In the genomic region with DNA sequence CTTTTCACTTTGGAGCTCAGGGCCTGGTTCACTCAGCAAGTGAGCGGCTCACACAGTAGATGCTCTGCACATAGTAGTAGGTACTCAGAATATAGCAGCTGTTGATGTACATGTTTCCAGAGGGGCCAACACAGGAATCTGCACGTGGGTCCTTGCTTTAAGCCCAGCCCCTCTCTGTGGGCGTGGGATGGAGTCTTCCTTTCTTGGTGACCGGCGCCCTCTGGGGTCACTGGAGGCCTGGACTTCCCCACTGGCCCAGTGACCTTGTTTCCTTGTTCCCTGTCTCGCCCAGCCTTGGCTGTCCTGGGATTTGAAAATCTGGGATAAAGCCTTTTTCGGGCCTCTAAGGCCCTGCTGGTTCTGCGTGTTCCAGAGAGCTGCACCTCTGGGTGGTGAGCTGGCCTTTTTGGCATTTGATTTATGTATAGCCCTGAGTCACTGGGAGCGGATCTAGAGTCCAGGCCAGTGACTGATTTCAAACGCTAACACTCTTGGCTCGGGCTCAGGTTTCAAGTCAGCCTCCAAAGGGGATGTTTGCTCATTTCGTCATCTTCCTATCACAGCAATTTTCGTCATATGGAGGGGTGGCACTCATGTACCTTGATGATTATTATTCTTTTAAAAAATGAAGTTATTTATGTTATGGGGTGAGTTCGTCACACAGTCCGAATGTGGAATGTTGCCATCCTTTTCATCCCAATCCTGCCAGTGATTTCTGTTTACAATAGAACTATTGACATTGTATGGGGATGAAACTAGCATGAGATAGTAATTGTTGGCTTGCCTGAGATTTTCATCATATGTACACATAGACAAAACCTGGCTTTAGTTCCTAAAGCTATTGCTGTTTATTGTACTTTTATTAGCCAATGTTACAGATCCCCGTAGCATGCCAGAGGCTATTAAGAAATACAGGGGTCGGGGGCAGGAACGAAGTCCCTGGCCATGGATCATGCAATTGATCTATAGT, we compare ENCODE assay signal across 1 cellular context.
TF ChIP-seq lines count a peak whose summit lies in the region.

No MANE protein-coding gene starts in this region.

TF ChIP-seq in K562, 482 proteins besides CTCF, POLR2A, EP300 and RAD21 (continued from another document and continues in another):
- TF ChIP-seq, protein P1, sequence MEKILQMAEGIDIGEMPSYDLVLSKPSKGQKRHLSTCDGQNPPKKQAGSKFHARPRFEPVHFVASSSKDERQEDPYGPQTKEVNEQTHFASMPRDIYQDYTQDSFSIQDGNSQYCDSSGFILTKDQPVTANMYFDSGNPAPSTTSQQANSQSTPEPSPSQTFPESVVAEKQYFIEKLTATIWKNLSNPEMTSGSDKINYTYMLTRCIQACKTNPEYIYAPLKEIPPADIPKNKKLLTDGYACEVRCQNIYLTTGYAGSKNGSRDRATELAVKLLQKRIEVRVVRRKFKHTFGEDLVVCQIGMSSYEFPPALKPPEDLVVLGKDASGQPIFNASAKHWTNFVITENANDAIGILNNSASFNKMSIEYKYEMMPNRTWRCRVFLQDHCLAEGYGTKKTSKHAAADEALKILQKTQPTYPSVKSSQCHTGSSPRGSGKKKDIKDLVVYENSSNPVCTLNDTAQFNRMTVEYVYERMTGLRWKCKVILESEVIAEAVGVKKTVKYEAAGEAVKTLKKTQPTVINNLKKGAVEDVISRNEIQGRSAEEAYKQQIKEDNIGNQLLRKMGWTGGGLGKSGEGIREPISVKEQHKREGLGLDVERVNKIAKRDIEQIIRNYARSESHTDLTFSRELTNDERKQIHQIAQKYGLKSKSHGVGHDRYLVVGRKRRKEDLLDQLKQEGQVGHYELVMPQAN (IDR thresholded peaks at IDR 0.05; ENCODE audit: borderline replicate concordance) = 0 out of 2 replicates have a peak, but pooled peaks have one; percentile 30
- TF ChIP-seq, protein P2, sequence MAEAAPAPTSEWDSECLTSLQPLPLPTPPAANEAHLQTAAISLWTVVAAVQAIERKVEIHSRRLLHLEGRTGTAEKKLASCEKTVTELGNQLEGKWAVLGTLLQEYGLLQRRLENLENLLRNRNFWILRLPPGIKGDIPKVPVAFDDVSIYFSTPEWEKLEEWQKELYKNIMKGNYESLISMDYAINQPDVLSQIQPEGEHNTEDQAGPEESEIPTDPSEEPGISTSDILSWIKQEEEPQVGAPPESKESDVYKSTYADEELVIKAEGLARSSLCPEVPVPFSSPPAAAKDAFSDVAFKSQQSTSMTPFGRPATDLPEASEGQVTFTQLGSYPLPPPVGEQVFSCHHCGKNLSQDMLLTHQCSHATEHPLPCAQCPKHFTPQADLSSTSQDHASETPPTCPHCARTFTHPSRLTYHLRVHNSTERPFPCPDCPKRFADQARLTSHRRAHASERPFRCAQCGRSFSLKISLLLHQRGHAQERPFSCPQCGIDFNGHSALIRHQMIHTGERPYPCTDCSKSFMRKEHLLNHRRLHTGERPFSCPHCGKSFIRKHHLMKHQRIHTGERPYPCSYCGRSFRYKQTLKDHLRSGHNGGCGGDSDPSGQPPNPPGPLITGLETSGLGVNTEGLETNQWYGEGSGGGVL (CRISPR knock-in tag; IDR thresholded peaks at IDR 0.05) = no peak
- TF ChIP-seq PPARD (CRISPR knock-in tag; IDR thresholded peaks at IDR 0.05) (no peak), FOS (IDR thresholded peaks at IDR 0.05; ENCODE audit: extremely low read depth, insufficient read length) (peak; percentile 45), NUFIP1 (IDR thresholded peaks at IDR 0.05; ENCODE audit: partially characterized antibody) (no peak), RBFOX2 (IDR thresholded peaks at IDR 0.05; ENCODE audit: low read depth, low read length) (peak; percentile 69), DACH1 (IDR thresholded peaks at IDR 0.05; ENCODE audit: partially characterized antibody) (no peak), ZNF354B (CRISPR knock-in tag; IDR thresholded peaks at IDR 0.05) (no peak), ARHGAP35 (IDR thresholded peaks at IDR 0.05; ENCODE audit: partially characterized antibody) (no peak), HMG20A (CRISPR knock-in tag; conservative IDR thresholded peaks at IDR 0.05) (no peak), ESRRA (IDR thresholded peaks at IDR 0.05; ENCODE audit: borderline replicate concordance, low read depth) (peak; percentile 67; the same call in 1 of the 2 replicates), ZNF311 (CRISPR knock-in tag; IDR thresholded peaks at IDR 0.05) (no peak), SMARCB1 (IDR thresholded peaks at IDR 0.05; ENCODE audit: insufficient read length, low read depth) (no peak), ZNF239 (CRISPR knock-in tag; IDR thresholded peaks at IDR 0.05) (no peak), CAMTA2 (CRISPR knock-in tag; conservative IDR thresholded peaks at IDR 0.05) (no peak), ZZZ3 (IDR thresholded peaks at IDR 0.05) (no peak; the same call in 1 of the 2 replicates), SMAD3 (CRISPR knock-in tag; conservative IDR thresholded peaks at IDR 0.05) (peak; percentile 7; the same call in 1 of the 2 replicates), ZBTB7A (IDR thresholded peaks at IDR 0.05; ENCODE audit: borderline replicate concordance, control insufficient read depth, low read depth, low read length) (no peak), ATF1 (CRISPR knock-in tag; IDR thresholded peaks at IDR 0.05) (no peak), ATF1 (tag; IDR thresholded peaks at IDR 0.05) (peak; percentile 94), BRD4 (IDR thresholded peaks at IDR 0.05) (peak; percentile 75; the same call in 1 of the 2 replicates), HMG20B (CRISPR knock-in tag; IDR thresholded peaks at IDR 0.05) (no peak), ZFP36 (IDR thresholded peaks at IDR 0.05; ENCODE audit: low read depth, low read length, partially characterized antibody) (no peak), SMARCC2 (IDR thresholded peaks at IDR 0.05; ENCODE audit: low read depth) (peak; percentile 69), CHD2 (IDR thresholded peaks at IDR 0.05; ENCODE audit: low read depth, low read length) (no peak), HDAC6 (IDR thresholded peaks at IDR 0.05; ENCODE audit: low read depth, low read length) (no peak), TAF7 (tag; IDR thresholded peaks at IDR 0.05) (no peak), RBM14 (IDR thresholded peaks at IDR 0.05; ENCODE audit: borderline replicate concordance, insufficient read depth, low read depth, low read length) (no peak), MXI1 (IDR thresholded peaks at IDR 0.05; ENCODE audit: low read depth, low read length) (no peak; the same call in 1 of the 2 replicates), RBBP5 (IDR thresholded peaks at IDR 0.05; ENCODE audit: borderline replicate concordance, insufficient read depth, low read length, poor library complexity, severe bottlenecking) (peak; percentile 93), ZBTB17 (CRISPR knock-in tag; IDR thresholded peaks at IDR 0.05) (peak; percentile 42; the same call in 1 of the 2 replicates), ZNF644 (tag; IDR thresholded peaks at IDR 0.05; ENCODE audit: low read depth) (peak; percentile 58; the same call in 1 of the 2 replicates), ZNF445 (CRISPR knock-in tag; IDR thresholded peaks at IDR 0.05; ENCODE audit: low read depth) (no peak), ZNF41 (CRISPR knock-in tag; conservative IDR thresholded peaks at IDR 0.05) (no peak), ZNF785 (CRISPR knock-in tag; IDR thresholded peaks at IDR 0.05) (no peak), ZNF217 (CRISPR knock-in tag; IDR thresholded peaks at IDR 0.05) (no peak), ZNF347 (CRISPR knock-in tag; IDR thresholded peaks at IDR 0.05; ENCODE audit: low read depth) (no peak), GTF2A2 (tag; IDR thresholded peaks at IDR 0.05) (no peak), ARID2 (IDR thresholded peaks at IDR 0.05) (no peak), RB1 (IDR thresholded peaks at IDR 0.05; ENCODE audit: low read depth) (no peak), ZNF197 (CRISPR knock-in tag; IDR thresholded peaks at IDR 0.05; ENCODE audit: low read depth) (peak; percentile 38; the same call in 1 of the 2 replicates), RAD51 (IDR thresholded peaks at IDR 0.05; ENCODE audit: borderline replicate concordance, low read depth) (no peak; the same call in 1 of the 2 replicates), SIRT6 (IDR thresholded peaks at IDR 0.05; ENCODE audit: low read depth, low read length) (no peak), KDM4B (IDR thresholded peaks at IDR 0.05; ENCODE audit: borderline replicate concordance in 2 of 2, low read depth in 1 of 2) (no peak), KDM2B (CRISPR knock-in tag; IDR thresholded peaks at IDR 0.05) (no peak)
- TF ChIP-seq, protein P3, sequence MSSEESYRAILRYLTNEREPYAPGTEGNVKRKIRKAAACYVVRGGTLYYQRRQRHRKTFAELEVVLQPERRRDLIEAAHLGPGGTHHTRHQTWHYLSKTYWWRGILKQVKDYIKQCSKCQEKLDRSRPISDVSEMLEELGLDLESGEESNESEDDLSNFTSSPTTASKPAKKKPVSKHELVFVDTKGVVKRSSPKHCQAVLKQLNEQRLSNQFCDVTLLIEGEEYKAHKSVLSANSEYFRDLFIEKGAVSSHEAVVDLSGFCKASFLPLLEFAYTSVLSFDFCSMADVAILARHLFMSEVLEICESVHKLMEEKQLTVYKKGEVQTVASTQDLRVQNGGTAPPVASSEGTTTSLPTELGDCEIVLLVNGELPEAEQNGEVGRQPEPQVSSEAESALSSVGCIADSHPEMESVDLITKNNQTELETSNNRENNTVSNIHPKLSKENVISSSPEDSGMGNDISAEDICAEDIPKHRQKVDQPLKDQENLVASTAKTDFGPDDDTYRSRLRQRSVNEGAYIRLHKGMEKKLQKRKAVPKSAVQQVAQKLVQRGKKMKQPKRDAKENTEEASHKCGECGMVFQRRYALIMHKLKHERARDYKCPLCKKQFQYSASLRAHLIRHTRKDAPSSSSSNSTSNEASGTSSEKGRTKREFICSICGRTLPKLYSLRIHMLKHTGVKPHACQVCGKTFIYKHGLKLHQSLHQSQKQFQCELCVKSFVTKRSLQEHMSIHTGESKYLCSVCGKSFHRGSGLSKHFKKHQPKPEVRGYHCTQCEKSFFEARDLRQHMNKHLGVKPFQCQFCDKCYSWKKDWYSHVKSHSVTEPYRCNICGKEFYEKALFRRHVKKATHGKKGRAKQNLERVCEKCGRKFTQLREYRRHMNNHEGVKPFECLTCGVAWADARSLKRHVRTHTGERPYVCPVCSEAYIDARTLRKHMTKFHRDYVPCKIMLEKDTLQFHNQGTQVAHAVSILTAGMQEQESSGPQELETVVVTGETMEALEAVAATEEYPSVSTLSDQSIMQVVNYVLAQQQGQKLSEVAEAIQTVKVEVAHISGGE (CRISPR knock-in tag; IDR thresholded peaks at IDR 0.05) = no peak
- TF ChIP-seq, protein P4, sequence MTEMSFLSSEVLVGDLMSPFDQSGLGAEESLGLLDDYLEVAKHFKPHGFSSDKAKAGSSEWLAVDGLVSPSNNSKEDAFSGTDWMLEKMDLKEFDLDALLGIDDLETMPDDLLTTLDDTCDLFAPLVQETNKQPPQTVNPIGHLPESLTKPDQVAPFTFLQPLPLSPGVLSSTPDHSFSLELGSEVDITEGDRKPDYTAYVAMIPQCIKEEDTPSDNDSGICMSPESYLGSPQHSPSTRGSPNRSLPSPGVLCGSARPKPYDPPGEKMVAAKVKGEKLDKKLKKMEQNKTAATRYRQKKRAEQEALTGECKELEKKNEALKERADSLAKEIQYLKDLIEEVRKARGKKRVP (CRISPR knock-in tag; IDR thresholded peaks at IDR 0.05) = no peak
- TF ChIP-seq, protein P5, sequence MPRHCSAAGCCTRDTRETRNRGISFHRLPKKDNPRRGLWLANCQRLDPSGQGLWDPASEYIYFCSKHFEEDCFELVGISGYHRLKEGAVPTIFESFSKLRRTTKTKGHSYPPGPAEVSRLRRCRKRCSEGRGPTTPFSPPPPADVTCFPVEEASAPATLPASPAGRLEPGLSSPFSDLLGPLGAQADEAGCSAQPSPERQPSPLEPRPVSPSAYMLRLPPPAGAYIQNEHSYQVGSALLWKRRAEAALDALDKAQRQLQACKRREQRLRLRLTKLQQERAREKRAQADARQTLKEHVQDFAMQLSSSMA (CRISPR knock-in tag; IDR thresholded peaks at IDR 0.05) = no peak
- TF ChIP-seq, protein P6, sequence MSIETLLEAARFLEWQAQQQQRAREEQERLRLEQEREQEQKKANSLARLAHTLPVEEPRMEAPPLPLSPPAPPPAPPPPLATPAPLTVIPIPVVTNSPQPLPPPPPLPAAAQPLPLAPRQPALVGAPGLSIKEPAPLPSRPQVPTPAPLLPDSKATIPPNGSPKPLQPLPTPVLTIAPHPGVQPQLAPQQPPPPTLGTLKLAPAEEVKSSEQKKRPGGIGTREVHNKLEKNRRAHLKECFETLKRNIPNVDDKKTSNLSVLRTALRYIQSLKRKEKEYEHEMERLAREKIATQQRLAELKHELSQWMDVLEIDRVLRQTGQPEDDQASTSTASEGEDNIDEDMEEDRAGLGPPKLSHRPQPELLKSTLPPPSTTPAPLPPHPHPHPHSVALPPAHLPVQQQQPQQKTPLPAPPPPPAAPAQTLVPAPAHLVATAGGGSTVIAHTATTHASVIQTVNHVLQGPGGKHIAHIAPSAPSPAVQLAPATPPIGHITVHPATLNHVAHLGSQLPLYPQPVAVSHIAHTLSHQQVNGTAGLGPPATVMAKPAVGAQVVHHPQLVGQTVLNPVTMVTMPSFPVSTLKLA (conservative IDR thresholded peaks at IDR 0.05) = peak; percentile 82 to 88
- TF ChIP-seq, protein P7, sequence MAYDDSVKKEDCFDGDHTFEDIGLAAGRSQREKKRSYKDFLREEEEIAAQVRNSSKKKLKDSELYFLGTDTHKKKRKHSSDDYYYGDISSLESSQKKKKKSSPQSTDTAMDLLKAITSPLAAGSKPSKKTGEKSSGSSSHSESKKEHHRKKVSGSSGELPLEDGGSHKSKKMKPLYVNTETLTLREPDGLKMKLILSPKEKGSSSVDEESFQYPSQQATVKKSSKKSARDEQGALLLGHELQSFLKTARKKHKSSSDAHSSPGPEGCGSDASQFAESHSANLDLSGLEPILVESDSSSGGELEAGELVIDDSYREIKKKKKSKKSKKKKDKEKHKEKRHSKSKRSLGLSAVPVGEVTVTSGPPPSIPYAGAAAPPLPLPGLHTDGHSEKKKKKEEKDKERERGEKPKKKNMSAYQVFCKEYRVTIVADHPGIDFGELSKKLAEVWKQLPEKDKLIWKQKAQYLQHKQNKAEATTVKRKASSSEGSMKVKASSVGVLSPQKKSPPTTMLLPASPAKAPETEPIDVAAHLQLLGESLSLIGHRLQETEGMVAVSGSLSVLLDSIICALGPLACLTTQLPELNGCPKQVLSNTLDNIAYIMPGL (CRISPR knock-in tag; IDR thresholded peaks at IDR 0.05) = no peak
- TF ChIP-seq, protein P8, sequence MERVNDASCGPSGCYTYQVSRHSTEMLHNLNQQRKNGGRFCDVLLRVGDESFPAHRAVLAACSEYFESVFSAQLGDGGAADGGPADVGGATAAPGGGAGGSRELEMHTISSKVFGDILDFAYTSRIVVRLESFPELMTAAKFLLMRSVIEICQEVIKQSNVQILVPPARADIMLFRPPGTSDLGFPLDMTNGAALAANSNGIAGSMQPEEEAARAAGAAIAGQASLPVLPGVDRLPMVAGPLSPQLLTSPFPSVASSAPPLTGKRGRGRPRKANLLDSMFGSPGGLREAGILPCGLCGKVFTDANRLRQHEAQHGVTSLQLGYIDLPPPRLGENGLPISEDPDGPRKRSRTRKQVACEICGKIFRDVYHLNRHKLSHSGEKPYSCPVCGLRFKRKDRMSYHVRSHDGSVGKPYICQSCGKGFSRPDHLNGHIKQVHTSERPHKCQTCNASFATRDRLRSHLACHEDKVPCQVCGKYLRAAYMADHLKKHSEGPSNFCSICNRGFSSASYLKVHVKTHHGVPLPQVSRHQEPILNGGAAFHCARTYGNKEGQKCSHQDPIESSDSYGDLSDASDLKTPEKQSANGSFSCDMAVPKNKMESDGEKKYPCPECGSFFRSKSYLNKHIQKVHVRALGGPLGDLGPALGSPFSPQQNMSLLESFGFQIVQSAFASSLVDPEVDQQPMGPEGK (CRISPR knock-in tag; IDR thresholded peaks at IDR 0.05; ENCODE audit: borderline replicate concordance) = no peak
- TF ChIP-seq, protein P9, sequence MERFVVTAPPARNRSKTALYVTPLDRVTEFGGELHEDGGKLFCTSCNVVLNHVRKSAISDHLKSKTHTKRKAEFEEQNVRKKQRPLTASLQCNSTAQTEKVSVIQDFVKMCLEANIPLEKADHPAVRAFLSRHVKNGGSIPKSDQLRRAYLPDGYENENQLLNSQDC (CRISPR knock-in tag; IDR thresholded peaks at IDR 0.05) = no peak
